Comparison of ENCODE assay signal across 11 cellular contexts in genomic region chr14:65228956-65229355, GRCh38.
A peak's percentile ranks its signal among the peaks of the same experiment; 100 is the strongest.
DNase-seq lines count a peak whose midpoint lies in the region; ATAC-seq, FAIRE-seq and TF ChIP-seq lines count a peak whose summit lies in the region.
"Had no signal": no experiment of that assay in that cellular context is flagged by ENCODE, and none has a peak within 500 bp of the region (broad histone marks: within the 10 kb centered on the region; RNA-seq: fewer than 3 reads in every experiment).

No MANE protein-coding gene starts in this region.

- TF ChIP-seq POLR2A in H1 (IDR thresholded peaks at IDR 0.05; ENCODE audit: control extremely low read depth in 1 of 2, low read depth in 2 of 2, low read length in 2 of 2), result no peak

- no peaks in the 10 kb centered on the region for H3K79me2 ChIP-seq in SK-N-SH (ENCODE audit: insufficient read depth)
- H3K79me2 ChIP-seq in PC-9 (ENCODE audit: low read depth), result no peaks in the 10 kb centered on the region
- H3K79me2 ChIP-seq in H1 (ENCODE audit: control insufficient read depth in 1 of 2, insufficient read depth in 2 of 2, low read length in 2 of 2), result no peaks in the 10 kb centered on the region
- H3K79me2 ChIP-seq in smooth muscle cell (ENCODE audit: low read depth), result no peaks in the 10 kb centered on the region

- BruUV-seq in PC-9 (replicated peaks; lab: Mats Ljungman, UMichigan), result no TSS peak

- FAIRE-seq in H1 (lab: Jason Lieb, UNC), result no peak

- intact Hi-C loops in PC-9 (cut with micrococcal nuclease; ENCODE audit: unreplicated experiment), result no loop called here

- H3K36me3 ChIP-seq in SK-N-SH (replicated peaks in 1 of 2; ENCODE audit: control insufficient read depth in 1 of 2, insufficient read depth in 2 of 2, low read length in 1 of 2) (no peaks in the 10 kb centered on the region), PC-9 (ENCODE audit: low read depth) (no peaks in the 10 kb centered on the region), H1 (ENCODE audit: control insufficient read depth in 2 of 4, insufficient read depth in 4 of 4, low read length in 3 of 4) (no peaks in the 10 kb centered on the region), smooth muscle cell (ENCODE audit: low read depth) (no peaks in the 10 kb centered on the region)

- H2BK20ac ChIP-seq in H1 (ENCODE audit: low read length), result no peak overlapping the region; the same call in 1 of the 2 replicates

- H3K4me3 ChIP-seq in SK-N-SH (ENCODE audit: low read depth in 2 of 2, low read length in 1 of 2) (no peak overlapping the region), PC-9 (no peak overlapping the region), H1 (ENCODE audit: extremely low read depth in 1 of 4, insufficient read depth in 2 of 4, low read depth in 3 of 4, low read length in 4 of 4) (no peak overlapping the region), smooth muscle cell (no peak overlapping the region)

- H2AK5ac ChIP-seq in H1 (ENCODE audit: low read depth, low read length), result no peak overlapping the region

- H3K56ac ChIP-seq in H1 (replicated peaks; ENCODE audit: insufficient read length, low read depth, low read length), result no peak overlapping the region

- no peaks in the 10 kb centered on the region for H3K23me2 ChIP-seq in H1 (ENCODE audit: low read depth, low read length)

- H3K4ac ChIP-seq in H1 (replicated peaks; ENCODE audit: insufficient read length, low read depth, low read length), result no peak overlapping the region

- H3K27ac ChIP-seq in SK-N-SH (ENCODE audit: low read depth in 2 of 2, low read length in 1 of 2) (peak overlapping the region; percentile 83 to 97; a peak in 3 of 4 replicates), PC-9 (peak overlapping the region; percentile 24; the same call in 1 of the 2 replicates), H1 (ENCODE audit: low read depth, low read length) (no peak overlapping the region), smooth muscle cell (ENCODE audit: low read depth) (no peak overlapping the region), RWPE1 (no peak overlapping the region)
- H3K27ac ChIP-seq: 22Rv1 had no signal

- TF ChIP-seq EP300 in SK-N-SH (IDR thresholded peaks at IDR 0.05; ENCODE audit: borderline replicate concordance in 1 of 2, low read depth in 1 of 2, low read length in 1 of 2) (no peak), H1 (IDR thresholded peaks at IDR 0.05; ENCODE audit: borderline replicate concordance in 1 of 2, low read depth in 2 of 2, low read length in 2 of 2) (no peak)

- TF ChIP-seq CTCF in SK-N-SH (IDR thresholded peaks at IDR 0.05), result no peak
- TF ChIP-seq CTCF in PC-9 (conservative IDR thresholded peaks at IDR 0.05), result no peak
- TF ChIP-seq CTCF in H1 (IDR thresholded peaks at IDR 0.05; ENCODE audit: control extremely low read depth in 1 of 3, insufficient read depth in 1 of 3, low read depth in 1 of 3, low read length in 3 of 3), result no peak
- no peak for TF ChIP-seq CTCF in smooth muscle cell (IDR thresholded peaks at IDR 0.05; ENCODE audit: borderline replicate concordance, insufficient read depth, poor library complexity, severe bottlenecking)
- no peak for TF ChIP-seq CTCF in RWPE1 (conservative IDR thresholded peaks at IDR 0.05; ENCODE audit: low read depth)

- POLR2A ChIA-PET in SK-N-SH (lab: Yijun Ruan, JAX) (no interaction called here), PC-9 (lab: Charles Lee; ENCODE audit: unreplicated experiment) (interaction anchor here (0.5 to 0.6 kb wide), 2 partner anchors 63 to 181 kb away, joined by 3 to 4 read pairs; no protein-coding TSS in a partner anchor), H1 (lab: Charles Lee; ENCODE audit: partially characterized antibody) (interaction anchor here (1.0 kb wide), 1 partner anchor 13 kb away, joined by 3 read pairs; no protein-coding TSS in a partner anchor), RWPE1 (lab: Yijun Ruan, JAX; ENCODE audit: low non-redundant PET) (no interaction called here)

- no peak overlapping the region for H2BK15ac ChIP-seq in H1 (ENCODE audit: low read length)

- no peak overlapping the region for H2BK12ac ChIP-seq in H1 (ENCODE audit: low read depth, low read length)

- H3K9me3 ChIP-seq in SK-N-SH (no peaks in the 10 kb centered on the region), PC-9 (ENCODE audit: insufficient read depth, low read depth) (no peaks in the 10 kb centered on the region; the same call in 1 of the 2 replicates), H1 (ENCODE audit: insufficient read depth in 2 of 2, low read depth in 1 of 2, low read length in 1 of 2) (no peaks in the 10 kb centered on the region), smooth muscle cell (replicated peaks; ENCODE audit: low read depth) (no peaks in the 10 kb centered on the region)

- CTCF ChIA-PET in SK-N-SH (lab: Yijun Ruan, JAX) (interaction anchor here (0.9 to 1.4 kb wide), 2 partner anchors 65 to 596 kb away, joined by 3 to 5 read pairs; no protein-coding TSS in a partner anchor), PC-9 (lab: Charles Lee) (interaction anchor here (0.6 kb wide), 1 partner anchor 63 kb away, joined by 9 read pairs; no protein-coding TSS in a partner anchor), H1 (lab: Charles Lee; ENCODE audit: partially characterized antibody) (interaction anchor here (0.9 to 2.9 kb wide), 7 partner anchors 9 to 762 kb away, joined by 3 to 7 read pairs (median 3); no protein-coding TSS in a partner anchor), RWPE1 (lab: Yijun Ruan, JAX) (interaction anchor here (0.7 kb wide), 1 partner anchor 863 kb away, joined by 3 read pairs; no protein-coding TSS in a partner anchor)

- no peak for ATAC-seq in SK-N-SH treated with all-trans-retinoic acid at 6 μM for 48 hours
- ATAC-seq: PC-3 had no signal

- no peaks in the 10 kb centered on the region for H3K79me1 ChIP-seq in H1 (ENCODE audit: low read depth, low read length)

- H3K9me2 ChIP-seq in SK-N-SH (no peaks in the 10 kb centered on the region), PC-9 (ENCODE audit: insufficient read depth) (no peaks in the 10 kb centered on the region)

- DNase-seq in SK-N-SH (no peak), PC-9 (peak in 1 of 2 experiments; percentile 13), H1 (ENCODE audit: low read depth in 1 of 2, low spot score in 2 of 2) (no peak), smooth muscle cell (lab: John Stamatoyannopoulos, UW; ENCODE audit: unreplicated experiment) (no peak), RWPE1 (ENCODE audit: low spot score) (no peak), foreskin melanocyte (no peak), COLO829 (ENCODE audit: low spot score) (no peak)
- DNase-seq: NCI-H1436 treated with DMSO at 0.1 percent for 48 hours, PC-3 had no signal

- no peak overlapping the region for H2BK120ac ChIP-seq in H1 (replicated peaks; ENCODE audit: low read depth, low read length)

- no peaks in the 10 kb centered on the region for H4K20me1 ChIP-seq in SK-N-SH (ENCODE audit: insufficient read depth)
- H4K20me1 ChIP-seq in PC-9 (ENCODE audit: insufficient read depth), result no peaks in the 10 kb centered on the region
- no peaks in the 10 kb centered on the region for H4K20me1 ChIP-seq in H1 (replicated peaks in 1 of 2; ENCODE audit: control insufficient read depth in 1 of 2, insufficient read depth in 2 of 2, low read length in 2 of 2)
- no peaks in the 10 kb centered on the region for H4K20me1 ChIP-seq in smooth muscle cell (ENCODE audit: low read depth)

- 0 out of 2 replicates have a peak overlapping the region, but pooled peaks have one; percentile 38 for H3K18ac ChIP-seq in H1 (ENCODE audit: extremely low read depth, low read length)

- H2BK5ac ChIP-seq in H1 (ENCODE audit: low read depth, low read length), result no peak overlapping the region

- no peak overlapping the region for H3K23ac ChIP-seq in H1 (ENCODE audit: insufficient read length)

- H4K5ac ChIP-seq in H1 (ENCODE audit: insufficient read length, low read depth, low read length), result no peak overlapping the region

- H3K14ac ChIP-seq in H1 (ENCODE audit: insufficient read length), result no peak overlapping the region

- H3K4me2 ChIP-seq in SK-N-SH (no peak overlapping the region), PC-9 (no peak overlapping the region), H1 (ENCODE audit: insufficient read depth in 1 of 2, low read depth in 2 of 2, low read length in 2 of 2) (no peak overlapping the region; a peak in 1 of 4 replicates), smooth muscle cell (no peak overlapping the region)

- H4K8ac ChIP-seq in H1 (ENCODE audit: extremely low read depth, insufficient read depth, low read length), result no peak overlapping the region

- H3K9ac ChIP-seq in SK-N-SH, result no peak overlapping the region
- no peak overlapping the region for H3K9ac ChIP-seq in H1 (replicated peaks in 1 of 4; ENCODE audit: extremely low read depth in 1 of 4, low read depth in 3 of 4, low read length in 3 of 4)
- no peak overlapping the region for H3K9ac ChIP-seq in smooth muscle cell (ENCODE audit: low read depth)

- no peak for TF ChIP-seq RAD21 in SK-N-SH (IDR thresholded peaks at IDR 0.05; ENCODE audit: low read length)
- TF ChIP-seq RAD21 in H1 (IDR thresholded peaks at IDR 0.05 in 1 of 2, conservative IDR thresholded peaks at IDR 0.05 in 1 of 2; ENCODE audit: low read depth in 2 of 2, low read length in 2 of 2), result no peak

- WGBS in SK-N-SH (ENCODE audit: low lambda C conversion rate), result 93% methylated on average over 5 of the region's 5 CpGs
- WGBS in H1 (ENCODE audit: extremely low coverage in 1 of 2, insufficient coverage in 1 of 2, insufficient read length in 1 of 2, insufficient replicate concordance in 2 of 2, low coverage in 1 of 2, low lambda C conversion rate in 2 of 2, missing lambda C conversion rate in 1 of 2), 2 experiments, result 83% methylated on average over 5 of the region's 5 CpGs; no CpG with 5 or more reads in 1 of the 2 experiments
- 96% methylated on average over 5 of the region's 5 CpGs for WGBS in smooth muscle cell (ENCODE audit: low lambda C conversion rate)

- H3F3A ChIP-seq in SK-N-SH (replicated peaks; ENCODE audit: insufficient read depth), result peaks cover 5% of the 10 kb centered on the region
- H3F3A ChIP-seq in PC-9 (ENCODE audit: insufficient read depth, low read depth), result peaks cover 51% of the 10 kb centered on the region
- H3F3A ChIP-seq in smooth muscle cell (ENCODE audit: low read depth), result peaks cover 3% of the 10 kb centered on the region

- peaks cover 15 to 17% of the 10 kb centered on the region in 2 experiments; a peak in 2 of 4 replicates for H3K4me1 ChIP-seq in SK-N-SH (ENCODE audit: control insufficient read depth in 1 of 2, insufficient read depth in 2 of 2, low read depth in 1 of 2, low read length in 1 of 2)
- H3K4me1 ChIP-seq in PC-9 (replicated peaks; ENCODE audit: insufficient read depth), result peaks cover 73% of the 10 kb centered on the region
- H3K4me1 ChIP-seq in H1 (replicated peaks in 1 of 4; ENCODE audit: control insufficient read depth in 3 of 4, insufficient read depth in 4 of 4, low read length in 3 of 4), result peaks cover 5 to 18% (median 14%) of the 10 kb centered on the region in 4 experiments; a peak in 4 of 7 replicates
- peaks cover 40% of the 10 kb centered on the region for H3K4me1 ChIP-seq in smooth muscle cell (ENCODE audit: low read depth)

- H2AFZ ChIP-seq in SK-N-SH (ENCODE audit: low read depth) (peak overlapping the region; percentile 100), PC-9 (no peak overlapping the region), H1 (ENCODE audit: low read length) (no peak overlapping the region), smooth muscle cell (ENCODE audit: low read depth) (peak overlapping the region; percentile 81)

- peak overlapping the region; percentile 19 for H4K91ac ChIP-seq in H1 (replicated peaks; ENCODE audit: insufficient read length, low read length)

- H3K27me3 ChIP-seq in SK-N-SH (ENCODE audit: insufficient read depth) (no peaks in the 10 kb centered on the region), PC-9 (ENCODE audit: insufficient read depth, low read depth) (no peaks in the 10 kb centered on the region), H1 (replicated peaks in 1 of 4; ENCODE audit: control insufficient read depth in 3 of 4, extremely low read depth in 1 of 4, insufficient read depth in 3 of 4, low read length in 3 of 4) (no peaks in the 10 kb centered on the region), smooth muscle cell (ENCODE audit: low read depth) (no peaks in the 10 kb centered on the region)

Comparison
In these comparisons a context has a peak if more than half of its experiments do, and no peak if none do; other contexts are left out.
1. H2AFZ ChIP-seq: peak in SK-N-SH (single experiment) and smooth muscle cell (single experiment); none in PC-9 (single experiment) and H1 (single experiment).
2. H3K27ac ChIP-seq: peak in SK-N-SH (2 of 2) and PC-9 (single experiment); none in H1 (single experiment), smooth muscle cell (single experiment) and RWPE1 (single experiment).
3. POLR2A ChIA-PET loops: an anchor here in PC-9 (0.5 to 0.6 kb wide) and H1 (1.0 kb wide); none called in SK-N-SH and RWPE1.